ENCODE assay signal across 1 cellular context in the genomic region with DNA sequence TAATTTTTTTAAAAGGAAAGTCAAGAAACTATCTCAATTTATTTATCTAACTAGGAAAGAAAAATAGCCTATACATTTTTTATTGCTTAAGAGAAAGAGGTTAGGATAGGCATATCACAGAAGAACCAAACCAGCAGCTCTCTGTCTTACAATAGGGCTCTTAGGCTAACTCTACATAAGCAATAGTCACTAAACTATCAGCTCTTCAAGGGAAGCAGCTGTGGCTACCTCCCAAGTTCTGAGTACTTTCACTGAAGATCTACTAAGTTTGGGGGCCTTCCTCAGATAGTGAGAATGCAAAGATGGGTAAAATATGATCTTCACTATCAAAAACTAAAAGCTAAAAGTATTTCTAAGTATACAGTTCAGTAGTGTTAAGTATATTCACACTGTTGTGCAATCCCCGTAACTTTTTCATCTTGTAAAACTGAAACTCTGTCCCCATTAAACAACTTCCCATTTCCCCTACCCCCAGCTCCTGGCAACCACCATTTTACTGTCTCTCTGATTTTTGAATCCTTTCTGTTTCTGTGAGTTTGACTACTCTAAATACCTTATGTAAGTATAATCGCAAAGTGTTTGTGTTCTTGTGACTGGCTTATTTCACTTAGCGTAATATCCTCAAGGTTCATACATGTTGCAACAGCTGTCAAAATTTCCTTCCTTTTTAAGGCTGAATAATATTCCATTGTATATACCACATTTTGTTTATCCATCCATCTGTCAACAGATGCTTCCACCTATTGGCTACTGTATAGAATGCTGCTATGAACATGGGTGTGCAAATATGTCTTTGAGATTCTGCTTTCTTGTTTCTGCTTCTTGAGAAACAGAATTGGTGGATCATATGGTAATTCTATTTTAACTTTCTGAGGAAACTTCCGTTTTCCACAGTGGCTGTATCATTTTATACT.
TF ChIP-seq lines count a peak whose summit lies in the region.

No MANE protein-coding gene starts in this region.

TF ChIP-seq in WTC11, 78 proteins besides CTCF, POLR2A, EP300 and RAD21:
- TF ChIP-seq OVOL2 (CRISPR knock-in tag; IDR thresholded peaks at IDR 0.05; ENCODE audit: borderline replicate concordance): no peak
